13 cellular contexts compared by ENCODE assay signal in genomic region chr9:110123364-110124095, GRCh38.
DNase-seq lines count a peak whose midpoint lies in the region; ATAC-seq, FAIRE-seq and TF ChIP-seq lines count a peak whose summit lies in the region.
"Had no signal": no experiment of that assay in that cellular context is flagged by ENCODE, and none has a peak within 500 bp of the region (broad histone marks: within the 10 kb centered on the region; RNA-seq: fewer than 3 reads in every experiment).

No MANE protein-coding gene starts in this region.

- no peak overlapping the region for H3K4ac ChIP-seq in H9 (ENCODE audit: low read depth, low read length)
- no peak overlapping the region for H3K4ac ChIP-seq in neuronal stem cell (ENCODE audit: low read length)

- H2AFZ ChIP-seq in ACC112 (ENCODE audit: low read length, unreplicated experiment), result no peak overlapping the region
- H2AFZ ChIP-seq in H9 (ENCODE audit: low read length), result no peak overlapping the region
- H2AFZ ChIP-seq in neuronal stem cell (ENCODE audit: low read length), result no peak overlapping the region

- H3K36me3 ChIP-seq in ACC112 (ENCODE audit: insufficient read depth, low read length) (0 out of 2 replicates have a peak, but pooled peaks cover 3% of the 10 kb centered on the region), neuronal stem cell (replicated peaks in 1 of 2; ENCODE audit: control insufficient read depth in 2 of 2, insufficient read depth in 2 of 2, low read length in 2 of 2) (peaks cover 0 to 23% of the 10 kb centered on the region in 2 donors)

- no peak for ATAC-seq in naive B cell (ENCODE audit: low read depth in 2 of 2)
- no peak for ATAC-seq in GM19395 (IDR thresholded peaks at IDR 0.05; ENCODE audit: unreplicated experiment)
- no peak for ATAC-seq in GM18498 (IDR thresholded peaks at IDR 0.05; ENCODE audit: unreplicated experiment)
- ATAC-seq: activated CD4-positive, CD25-positive, alpha-beta regulatory T cell treated with anti-CD3 and anti-CD28 coated beads, Interleukin-2, amount 50 U/mL, for 24 hours; CD8-positive, alpha-beta T cell; natural killer cell treated with Interleukin-12 subunit alpha and Interleukin-12 subunit beta and Interleukin-15 and Interleukin-18, amount 100 ng/mL, for 72 hours had no signal

- no peak for FAIRE-seq in GM12892 (lab: Jason Lieb, UNC)

- H3K4me2 ChIP-seq in H9 (ENCODE audit: insufficient read depth, insufficient read length, low read length) (no peak overlapping the region), neuronal stem cell (ENCODE audit: insufficient read depth, low read length, poor library complexity, severe bottlenecking) (no peak overlapping the region)

- no peaks in the 10 kb centered on the region for H4K20me1 ChIP-seq in H9 (ENCODE audit: control insufficient read depth, insufficient read depth, insufficient read length)

- H3T11ph ChIP-seq in H9 (ENCODE audit: low read length), result no peak overlapping the region

- H3K4me1 Mint-ChIP-seq in H9 (peaks cover 73 to 76% of the 10 kb centered on the region in 2 experiments), naive B cell (peaks cover 74 to 97% (median 91%) of the 10 kb centered on the region in 3 donors)

- H3K27me3 ChIP-seq in ACC112 (ENCODE audit: insufficient read depth, low read length), result no peaks in the 10 kb centered on the region
- no peaks in the 10 kb centered on the region for H3K27me3 ChIP-seq in H9 (ENCODE audit: insufficient read depth, low read length)
- no peaks in the 10 kb centered on the region for H3K27me3 ChIP-seq in neuronal stem cell (ENCODE audit: control insufficient read depth in 3 of 3, insufficient read depth in 3 of 3, low read depth in 1 of 3, low read length in 3 of 3)

- no peaks in the 10 kb centered on the region for H3K23me2 ChIP-seq in H9 (ENCODE audit: insufficient read length, low read depth, low read length, poor library complexity, severe bottlenecking)

- H3K23ac ChIP-seq in H9 (ENCODE audit: insufficient read length, low read depth, low read length), result no peak overlapping the region
- no peak overlapping the region for H3K23ac ChIP-seq in neuronal stem cell (ENCODE audit: low read depth, low read length, poor library complexity)

- H2BK120ac ChIP-seq in H9 (ENCODE audit: low read depth, low read length, poor library complexity, severe bottlenecking) (no peak overlapping the region), neuronal stem cell (ENCODE audit: low read depth, low read length) (no peak overlapping the region)

- no peak overlapping the region for H2BK12ac ChIP-seq in H9 (ENCODE audit: insufficient read length, low read depth, low read length)
- no peak overlapping the region for H2BK12ac ChIP-seq in neuronal stem cell (ENCODE audit: low read length)

- H3K36me3 Mint-ChIP-seq in H9 (ENCODE audit: insufficient read depth in 1 of 3, low read depth in 3 of 3) (no peaks in the 10 kb centered on the region; a peak in 1 of 7 replicates), naive B cell (peaks cover 0 to 2% of the 10 kb centered on the region in 2 donors)
- H3K36me3 Mint-ChIP-seq: CD8-positive, alpha-beta T cell; natural killer cell treated with Interleukin-12 subunit alpha and Interleukin-12 subunit beta and Interleukin-15 and Interleukin-18, amount 100 ng/mL, for 72 hours had no signal

- H3K56ac ChIP-seq in H9 (ENCODE audit: insufficient read length, low read depth, low read length), result no peak overlapping the region

- H4K91ac ChIP-seq in H9 (ENCODE audit: insufficient read length, low read depth, low read length), result no peak overlapping the region
- no peak overlapping the region for H4K91ac ChIP-seq in neuronal stem cell (ENCODE audit: low read depth, low read length, poor library complexity)

- TF ChIP-seq CTCF in H9 (conservative IDR thresholded peaks at IDR 0.05) (no peak), choroid plexus epithelial cell (conservative IDR thresholded peaks at IDR 0.05; ENCODE audit: low read depth, low read length) (no peak)

- H3K9me3 Mint-ChIP-seq in H9, result no peaks in the 10 kb centered on the region
- H3K9me3 Mint-ChIP-seq in naive B cell, result no peaks in the 10 kb centered on the region
- H3K9me3 Mint-ChIP-seq: CD8-positive, alpha-beta T cell; natural killer cell treated with Interleukin-12 subunit alpha and Interleukin-12 subunit beta and Interleukin-15 and Interleukin-18, amount 100 ng/mL, for 72 hours had no signal

- no peak overlapping the region for H4K5ac ChIP-seq in H9 (ENCODE audit: insufficient read length, low read depth, low read length)

- H3K9me3 ChIP-seq in H9 (ENCODE audit: control insufficient read depth, low read depth, low read length) (no peaks in the 10 kb centered on the region), neuronal stem cell (replicated peaks in 1 of 2; ENCODE audit: control insufficient read depth in 2 of 2, insufficient read depth in 1 of 2, low read depth in 1 of 2, low read length in 2 of 2) (no peaks in the 10 kb centered on the region)

- WGBS in H9 (ENCODE audit: extremely low coverage, insufficient read length, low lambda C conversion rate), result no CpG with 5 or more reads among the region's 5 CpGs
- no CpG with 5 or more reads among the region's 5 CpGs for WGBS in neuronal stem cell (ENCODE audit: extremely low coverage in 2 of 2, insufficient read length in 2 of 2, insufficient replicate concordance in 1 of 2), 2 donors

- peak overlapping the region; percentile 25 for H3K18ac ChIP-seq in H9 (ENCODE audit: insufficient read length, low read depth, low read length)
- H3K18ac ChIP-seq in neuronal stem cell (ENCODE audit: low read length), result no peak overlapping the region

- H3K27ac ChIP-seq in ACC112 (ENCODE audit: low read depth, low read length) (peak overlapping the region; percentile 94), H9 (ENCODE audit: insufficient read length, low read depth, low read length) (no peak overlapping the region), neuronal stem cell (replicated peaks; ENCODE audit: low read length) (no peak overlapping the region)

- H2BK15ac ChIP-seq in H9 (ENCODE audit: low read depth, low read length), result no peak overlapping the region
- no peak overlapping the region for H2BK15ac ChIP-seq in neuronal stem cell (ENCODE audit: low read length)

- H3K9ac ChIP-seq in H9 (ENCODE audit: extremely low read depth, insufficient read length, low read length), result no peak overlapping the region
- H3K9ac ChIP-seq in neuronal stem cell (ENCODE audit: low read depth, low read length, poor library complexity), result no peak overlapping the region

- H3K27ac Mint-ChIP-seq in H9 (no peak overlapping the region; a peak in 1 of 7 replicates), naive B cell (peak overlapping the region in 5 of 6 donors; percentile 82 to 97 (median 93))
- H3K27ac Mint-ChIP-seq: CD8-positive, alpha-beta T cell; natural killer cell treated with Interleukin-12 subunit alpha and Interleukin-12 subunit beta and Interleukin-15 and Interleukin-18, amount 100 ng/mL, for 72 hours had no signal

- no peak overlapping the region for H3K4me3 ChIP-seq in ACC112 (ENCODE audit: low read depth, low read length)
- H3K4me3 ChIP-seq in choroid plexus epithelial cell (ENCODE audit: low read depth, low read length), result no peak overlapping the region
- H3K4me3 ChIP-seq in neuronal stem cell (ENCODE audit: low read length in 2 of 2), result no peak overlapping the region

- TF ChIP-seq POLR2A in GM12892 (IDR thresholded peaks at IDR 0.05; ENCODE audit: low read depth, low read length), result no peak

- H3K79me2 ChIP-seq in ACC112 (ENCODE audit: control insufficient read depth, insufficient read depth, low read length, unreplicated experiment) (peaks cover 95% of the 10 kb centered on the region), H9 (ENCODE audit: insufficient read depth, low read length) (peaks cover 7% of the 10 kb centered on the region; the same call in 1 of the 2 replicates)

- DNase-seq in H9 (no peak), choroid plexus epithelial cell (ENCODE audit: low read depth) (peak; percentile 51), naive B cell (no peak), neuronal stem cell (ENCODE audit: low spot score) (no peak), GM12892 (ENCODE audit: insufficient read length) (no peak)
- DNase-seq: activated gamma-delta T cell treated with Interleukin-2 at 50 U/mL for 16 hours; CD8-positive, alpha-beta T cell; NCI-H2081 had no signal

- peaks cover 64% of the 10 kb centered on the region for H3K4me1 ChIP-seq in ACC112 (ENCODE audit: control insufficient read depth, insufficient read depth, low read length, unreplicated experiment)
- H3K4me1 ChIP-seq in H9 (ENCODE audit: insufficient read depth, low read length), result peaks cover 24% of the 10 kb centered on the region
- H3K4me1 ChIP-seq in neuronal stem cell (ENCODE audit: control insufficient read depth in 2 of 2, insufficient read depth in 1 of 2, low read depth in 1 of 2, low read length in 2 of 2), result peaks cover 27 to 34% of the 10 kb centered on the region in 2 donors

- no peak overlapping the region for H2AK5ac ChIP-seq in H9 (ENCODE audit: insufficient read length, low read length)
- H2AK5ac ChIP-seq in neuronal stem cell (ENCODE audit: low read depth, low read length), result no peak overlapping the region

- H3K14ac ChIP-seq in H9 (ENCODE audit: insufficient read depth, low read length) (no peak overlapping the region), neuronal stem cell (ENCODE audit: low read length) (no peak overlapping the region)

- H3K4me3 Mint-ChIP-seq in H9, result no peak overlapping the region
- peak overlapping the region in 3 of 8 donors; percentile 15 to 49 (median 42) for H3K4me3 Mint-ChIP-seq in naive B cell
- H3K4me3 Mint-ChIP-seq: CD8-positive, alpha-beta T cell; natural killer cell treated with Interleukin-12 subunit alpha and Interleukin-12 subunit beta and Interleukin-15 and Interleukin-18, amount 100 ng/mL, for 72 hours had no signal

- H3K79me1 ChIP-seq in H9 (ENCODE audit: insufficient read depth, low read depth, low read length, poor library complexity, severe bottlenecking) (no peaks in the 10 kb centered on the region), neuronal stem cell (ENCODE audit: low read depth, low read length) (no peaks in the 10 kb centered on the region)

- H3K27me3 Mint-ChIP-seq in H9 (ENCODE audit: low read depth) (no peaks in the 10 kb centered on the region; the same call in 1 of the 2 replicates), naive B cell (no peaks in the 10 kb centered on the region)
- H3K27me3 Mint-ChIP-seq: natural killer cell treated with Interleukin-12 subunit alpha and Interleukin-12 subunit beta and Interleukin-15 and Interleukin-18, amount 100 ng/mL, for 72 hours had no signal

- no peak overlapping the region for H2BK20ac ChIP-seq in H9 (ENCODE audit: low read depth, low read length, poor library complexity, severe bottlenecking)

- no peak overlapping the region for H4K8ac ChIP-seq in H9 (replicated peaks; ENCODE audit: insufficient read length, low read depth, low read length)
- H4K8ac ChIP-seq in neuronal stem cell (ENCODE audit: low read depth, low read length), result no peak overlapping the region

- H2BK5ac ChIP-seq in H9 (ENCODE audit: insufficient read length, low read length) (no peak overlapping the region), neuronal stem cell (ENCODE audit: low read length) (no peak overlapping the region)

Comparison
In these comparisons a context has a peak if more than half of its experiments do, and no peak if none do; other contexts are left out.
1. H3K27ac Mint-ChIP-seq: peak in naive B cell (5 of 6); none in H9 (0 of 3).